In the genomic region with DNA sequence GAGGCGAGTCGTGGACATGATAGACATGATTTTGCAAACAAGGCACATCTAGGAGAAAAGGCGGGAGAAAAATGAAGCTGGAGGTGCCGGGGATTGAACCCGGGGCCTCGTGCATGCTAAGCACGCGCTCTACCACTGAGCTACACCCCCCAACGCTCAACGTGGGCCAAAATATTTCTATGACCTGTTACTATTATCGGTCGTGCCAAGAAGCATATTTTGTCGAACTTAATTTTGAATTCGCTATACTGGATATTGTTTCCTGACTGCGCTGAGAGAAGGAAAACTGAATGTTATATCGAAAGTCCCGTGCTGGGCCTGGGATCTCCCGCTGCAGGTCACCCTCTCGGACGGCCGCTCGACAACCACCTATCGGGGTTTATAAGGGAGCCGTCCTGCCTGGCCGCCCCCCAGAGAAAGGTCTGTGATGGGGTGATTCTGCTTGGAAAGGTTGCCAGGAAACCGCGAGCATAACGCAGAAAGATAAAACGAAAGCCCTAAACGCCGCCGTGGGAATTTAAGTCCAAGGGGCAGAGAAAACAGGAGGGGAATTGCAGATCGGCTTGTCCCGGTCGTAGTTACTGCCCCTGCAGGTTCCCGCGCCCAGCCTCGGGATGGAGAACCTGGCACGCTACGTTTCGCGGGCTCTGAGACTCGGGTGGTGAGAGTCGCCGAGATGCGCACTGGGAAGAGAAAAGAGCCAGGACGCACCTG, we compare ENCODE assay signal across 8 cellular contexts.
DNase-seq lines count a peak whose midpoint lies in the region; TF ChIP-seq lines count a peak whose summit lies in the region.

No MANE protein-coding gene starts in this region.

- H3K9ac ChIP-seq in MM.1S (ENCODE audit: low read length), result peak overlapping the region; percentile 28; the same call in 1 of the 2 replicates
- peak overlapping the region in 3 of 5 donors; percentile 44 to 67 (median 62) for H3K9ac ChIP-seq in subcutaneous abdominal adipose tissue (ENCODE audit: low read length in 5 of 5)

- no peaks in the 10 kb centered on the region for H3K36me3 ChIP-seq in MM.1S (replicated peaks; ENCODE audit: insufficient read depth, low read length)
- no peaks in the 10 kb centered on the region for H3K36me3 ChIP-seq in subcutaneous abdominal adipose tissue (ENCODE audit: control insufficient read depth in 5 of 5, insufficient read depth in 5 of 5, low read length in 5 of 5)

- peaks cover 7% of the 10 kb centered on the region; the same call in 1 of the 2 replicates for H3F3A ChIP-seq in MM.1S (ENCODE audit: insufficient read depth, low read length)

- H3K4me1 ChIP-seq in MM.1S (ENCODE audit: low read length) (no peaks in the 10 kb centered on the region), subcutaneous abdominal adipose tissue (ENCODE audit: control insufficient read depth in 5 of 5, insufficient read depth in 5 of 5, low read length in 5 of 5) (peaks cover 3 to 22% (median 21%) of the 10 kb centered on the region in 5 donors)

- no peaks in the 10 kb centered on the region for H4K20me1 ChIP-seq in MM.1S (ENCODE audit: insufficient read depth, low read length)

- TF ChIP-seq CTCF in MM.1S (IDR thresholded peaks at IDR 0.05; ENCODE audit: low read length), result no peak

- H3K4me3 ChIP-seq in MM.1S (ENCODE audit: low read length), result peak overlapping the region; percentile 72
- H3K4me3 ChIP-seq in subcutaneous abdominal adipose tissue (ENCODE audit: low read depth in 1 of 5, low read length in 5 of 5), result peak overlapping the region; percentile 79 to 88 (median 85)

- peak overlapping the region; percentile 46 for H2AFZ ChIP-seq in MM.1S (ENCODE audit: low read length)

- H3K27ac ChIP-seq in MM.1S (ENCODE audit: low read length), result no peak overlapping the region
- H3K27ac ChIP-seq in subcutaneous abdominal adipose tissue (ENCODE audit: low read depth, low read length), result no peak overlapping the region

- peak overlapping the region; percentile 76 for H3K4me2 ChIP-seq in MM.1S (ENCODE audit: low read depth, low read length)

- H3K9me3 ChIP-seq in MM.1S (replicated peaks; ENCODE audit: insufficient read depth, low read length) (no peaks in the 10 kb centered on the region), subcutaneous abdominal adipose tissue (ENCODE audit: control insufficient read depth in 5 of 5, low read length in 5 of 5) (peaks cover 0 to 8% (median 4%) of the 10 kb centered on the region in 5 donors)

- peak; percentile 47 to 81 for DNase-seq in NCI-H187 (lab: John Stamatoyannopoulos, UW)
- no peak for DNase-seq in NCI-H187 treated with DMSO at 0.1 percent for 48 hours (lab: John Stamatoyannopoulos, UW)
- peak; percentile 76 for DNase-seq in MM.1S
- peak; percentile 87 for DNase-seq in SK-N-DZ (ENCODE audit: low spot score)
- peak; percentile 81 for DNase-seq in activated naive CD4-positive, alpha-beta T cell treated with anti-CD3 and anti-CD28 coated beads, Interleukin-2, amount 50 U/mL, for 16 hours
- DNase-seq in globus pallidus (ENCODE audit: low spot score), result peak; percentile 76
- DNase-seq in nucleus accumbens (lab: John Stamatoyannopoulos, UW), result peak in 53 of 56 donors; percentile 7 to 89 (median 64)

- no peaks in the 10 kb centered on the region for H3K79me2 ChIP-seq in MM.1S (ENCODE audit: low read length)

- H3K27me3 ChIP-seq in MM.1S (replicated peaks; ENCODE audit: insufficient read depth, low read length) (no peaks in the 10 kb centered on the region), subcutaneous abdominal adipose tissue (ENCODE audit: control insufficient read depth in 5 of 5, insufficient read depth in 4 of 5, low read length in 5 of 5) (no peaks in the 10 kb centered on the region)

- H3K9me2 ChIP-seq in MM.1S (replicated peaks; ENCODE audit: insufficient read depth, low read length), result no peaks in the 10 kb centered on the region
